8 cellular contexts compared by ENCODE assay signal in the genomic region with DNA sequence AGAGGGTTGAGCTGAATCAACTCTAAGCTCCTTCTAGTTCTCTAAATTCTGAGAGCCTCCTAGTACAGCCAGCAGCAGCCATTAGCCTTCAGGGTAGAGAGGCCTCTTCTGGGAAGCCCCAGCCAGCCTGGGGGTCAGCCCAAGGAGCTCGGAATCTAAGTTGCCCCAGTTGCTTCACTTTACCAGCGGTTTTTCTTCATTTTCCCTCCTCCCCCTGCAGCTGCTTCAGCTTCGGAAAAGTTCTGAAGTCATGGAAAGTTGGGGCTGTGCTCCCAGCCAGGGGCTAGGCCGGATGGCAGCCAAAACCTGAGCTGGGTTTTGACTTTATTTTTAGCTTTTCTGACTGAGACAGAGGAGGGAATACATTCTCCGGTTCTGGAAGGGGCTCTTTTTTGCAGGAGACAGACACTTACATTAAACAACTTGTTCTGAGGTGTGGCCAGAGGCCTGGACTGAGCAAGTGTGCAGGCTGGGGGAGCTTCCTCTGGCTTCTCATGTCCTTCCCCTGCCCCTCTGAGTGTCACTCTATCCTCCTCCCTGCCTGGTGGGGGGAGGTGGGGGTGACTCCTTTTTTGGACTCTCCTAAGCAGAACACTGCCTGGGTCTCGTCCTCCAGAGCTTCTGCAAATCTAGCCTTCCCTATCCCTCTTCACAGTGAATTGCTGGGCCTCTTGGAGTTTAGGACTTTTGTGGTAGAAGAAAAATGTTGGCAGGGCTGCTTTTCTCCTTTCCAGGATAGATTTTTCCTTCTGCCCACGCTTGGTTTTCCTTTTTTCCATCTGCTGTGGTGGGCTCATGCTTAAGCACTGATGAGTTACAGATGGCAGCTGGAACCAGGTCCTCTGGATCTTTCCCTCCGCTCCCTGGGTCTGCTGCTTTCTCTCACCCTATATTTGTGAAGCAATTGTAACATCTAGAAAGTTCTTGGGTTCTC. TPM values are rescaled to one million over a fixed set of nuclear protein-coding genes. Genes with fewer than 3 reads are reported as not detected.
DNase-seq lines count a peak whose midpoint lies in the region; ATAC-seq, FAIRE-seq and TF ChIP-seq lines count a peak whose summit lies in the region.

No MANE protein-coding gene starts in this region.

- no peak overlapping the region for H3K4me3 Mint-ChIP-seq in activated naive CD8-positive, alpha-beta T cell treated with anti-CD3 and anti-CD28 coated beads for 36 hours

- TF ChIP-seq CTCF in HL-60 (IDR thresholded peaks at IDR 0.05; ENCODE audit: insufficient read depth, low read length) = no peak

- H3K27ac Mint-ChIP-seq in activated naive CD8-positive, alpha-beta T cell treated with anti-CD3 and anti-CD28 coated beads for 36 hours = peak overlapping the region; percentile 8

- FAIRE-seq in small intestine (lab: Jason Lieb, UNC) = no peak

- H3K36me3 Mint-ChIP-seq in activated naive CD8-positive, alpha-beta T cell treated with anti-CD3 and anti-CD28 coated beads for 36 hours = peaks cover 3% of the 10 kb centered on the region

- H3K36me3 ChIP-seq in small intestine (ENCODE audit: control insufficient read depth in 2 of 2, insufficient read depth in 2 of 2, low read length in 2 of 2) = peaks cover 6 to 7% of the 10 kb centered on the region in 2 donors

- 36 to 68% (median 67%) methylated on average over 8 of the region's 8 CpGs for WGBS in small intestine, 3 donors

- H3K27ac ChIP-seq in HL-60 (replicated peaks) = peak overlapping the region; percentile 95
- peak overlapping the region; percentile 44 to 81 for H3K27ac ChIP-seq in small intestine (ENCODE audit: low read depth in 1 of 2, low read length in 1 of 2)

- H3K4me1 Mint-ChIP-seq in activated naive CD8-positive, alpha-beta T cell treated with anti-CD3 and anti-CD28 coated beads for 36 hours = peaks cover 57% of the 10 kb centered on the region

- H3K4me1 ChIP-seq in small intestine (ENCODE audit: control insufficient read depth in 2 of 2, insufficient read depth in 1 of 2, low read depth in 1 of 2, low read length in 1 of 2) = peaks cover 3 to 21% of the 10 kb centered on the region in 2 donors

- DNase-seq in HL-60 (ENCODE audit: low read depth in 1 of 2, low spot score in 1 of 2) (peak in 1 of 2 experiments; percentile 86), left ventricle myocardium superior (peak; percentile 70), small intestine (no peak), NCI-H1930 (lab: John Stamatoyannopoulos, UW) (no peak), NCI-H446 treated with DMSO at 0.1 percent for 48 hours (lab: John Stamatoyannopoulos, UW) (no peak), NCI-H2081 treated with DMSO at 0.1 percent for 48 hours (lab: John Stamatoyannopoulos, UW) (no peak)
- no peak for DNase-seq in activated naive CD8-positive, alpha-beta T cell treated with anti-CD3 and anti-CD28 coated beads for 36 hours

- no peaks in the 10 kb centered on the region for H3K27me3 ChIP-seq in HL-60 (ENCODE audit: insufficient read depth, poor library complexity, severe bottlenecking)
- H3K27me3 ChIP-seq in small intestine (ENCODE audit: control insufficient read depth in 2 of 2, insufficient read depth in 2 of 2, low read length in 2 of 2) = no peaks in the 10 kb centered on the region

- no peaks in the 10 kb centered on the region for H3K9me3 ChIP-seq in small intestine (ENCODE audit: control insufficient read depth, low read depth)

- intact Hi-C loops in left ventricle myocardium superior (cut with micrococcal nuclease) = no loop called here

- ATAC-seq in left ventricle myocardium superior (peak; percentile 38), GM18868 (IDR thresholded peaks at IDR 0.05; ENCODE audit: unreplicated experiment) (no peak)

- no peak overlapping the region for H3K4me3 ChIP-seq in HL-60 (replicated peaks; ENCODE audit: insufficient read depth, low read length)
- H3K4me3 ChIP-seq in small intestine (ENCODE audit: low read depth in 1 of 2, low read length in 2 of 2) = no peak overlapping the region

- peaks cover 3% of the 10 kb centered on the region for H3K27me3 Mint-ChIP-seq in activated naive CD8-positive, alpha-beta T cell treated with anti-CD3 and anti-CD28 coated beads for 36 hours

- no peaks in the 10 kb centered on the region for H3K9me3 Mint-ChIP-seq in activated naive CD8-positive, alpha-beta T cell treated with anti-CD3 and anti-CD28 coated beads for 36 hours

RNA-seq across cellular contexts. Expression of gene LMNA, which starts 14.5 kb away (rescaled TPM):
- 10 to 100 TPM; 32.3 to 37.8 TPM for total RNA-seq in activated naive CD8-positive, alpha-beta T cell treated with anti-CD3 and anti-CD28 coated beads for 36 hours
- 252 TPM for total RNA-seq in left ventricle myocardium superior
- polyA plus RNA-seq in small intestine = 100 to 1,000 TPM in 2 of 3 donors, 10 to 100 TPM in 1; 89.7 to 168 (median 101) TPM

RNA-seq across cellular contexts. Expression of gene SEMA4A, which starts 24.4 kb away (rescaled TPM):
- total RNA-seq in activated naive CD8-positive, alpha-beta T cell treated with anti-CD3 and anti-CD28 coated beads for 36 hours = 10 to 100 TPM; 13.2 to 16.1 TPM
- 0.69 TPM for total RNA-seq in left ventricle myocardium superior
- 1 to 10 TPM in 2 of 3 donors, under 1 TPM in 1; 0.89 to 1.9 (median 1.7) TPM for polyA plus RNA-seq in small intestine

RNA-seq across cellular contexts. Expression of gene MEX3A, which starts 46.8 kb away (rescaled TPM):
- under 1 TPM; 0.34 to 0.35 TPM for total RNA-seq in activated naive CD8-positive, alpha-beta T cell treated with anti-CD3 and anti-CD28 coated beads for 36 hours
- 0.17 TPM for total RNA-seq in left ventricle myocardium superior
- polyA plus RNA-seq in small intestine = 1 to 10 TPM in 1 of 3 donors, under 1 TPM in 2; under 0.01 to 1.5 (median 0.22) TPM
